In genomic region chr11:69667619-69668604, GRCh38 we compare ENCODE assay signal across 1 cellular context.
TF ChIP-seq lines count a peak whose summit lies in the region.

No MANE protein-coding gene starts in this region.

TF ChIP-seq in HepG2, 621 proteins besides CTCF, POLR2A, EP300 and RAD21 (continued from another document and continues in another):
- TF ChIP-seq ZNF281 (CRISPR knock-in tag; IDR thresholded peaks at IDR 0.05; ENCODE audit: borderline replicate concordance) = peak; percentile 59; the same call in 1 of the 2 replicates
- peak; percentile 23 for TF ChIP-seq ZNF18 (CRISPR knock-in tag; IDR thresholded peaks at IDR 0.05; ENCODE audit: insufficient replicate concordance)
- no peak for TF ChIP-seq ZBTB40 (IDR thresholded peaks at IDR 0.05)
- peak; percentile 78 for TF ChIP-seq ZBTB40 (CRISPR knock-in tag; IDR thresholded peaks at IDR 0.05)
- TF ChIP-seq RXRB (CRISPR knock-in tag; IDR thresholded peaks at IDR 0.05; ENCODE audit: borderline replicate concordance) = peak; percentile 91
- TF ChIP-seq ZFX (CRISPR knock-in tag; IDR thresholded peaks at IDR 0.05; ENCODE audit: low read depth) = peak; percentile 94
- no peak for TF ChIP-seq FOXM1 (CRISPR knock-in tag; IDR thresholded peaks at IDR 0.05)
- peak; percentile 87 for TF ChIP-seq CEBPB (IDR thresholded peaks at IDR 0.05; ENCODE audit: borderline replicate concordance, low read depth, low read length)
- 0 out of 2 replicates have a peak, but pooled peaks have one; percentile 21 for TF ChIP-seq ZBTB3 (CRISPR knock-in tag; IDR thresholded peaks at IDR 0.05; ENCODE audit: borderline replicate concordance, low read depth)
- TF ChIP-seq ESRRA (CRISPR knock-in tag; IDR thresholded peaks at IDR 0.05; ENCODE audit: low read depth) = peak; percentile 66; the same call in 1 of the 2 replicates
- TF ChIP-seq, protein P1, sequence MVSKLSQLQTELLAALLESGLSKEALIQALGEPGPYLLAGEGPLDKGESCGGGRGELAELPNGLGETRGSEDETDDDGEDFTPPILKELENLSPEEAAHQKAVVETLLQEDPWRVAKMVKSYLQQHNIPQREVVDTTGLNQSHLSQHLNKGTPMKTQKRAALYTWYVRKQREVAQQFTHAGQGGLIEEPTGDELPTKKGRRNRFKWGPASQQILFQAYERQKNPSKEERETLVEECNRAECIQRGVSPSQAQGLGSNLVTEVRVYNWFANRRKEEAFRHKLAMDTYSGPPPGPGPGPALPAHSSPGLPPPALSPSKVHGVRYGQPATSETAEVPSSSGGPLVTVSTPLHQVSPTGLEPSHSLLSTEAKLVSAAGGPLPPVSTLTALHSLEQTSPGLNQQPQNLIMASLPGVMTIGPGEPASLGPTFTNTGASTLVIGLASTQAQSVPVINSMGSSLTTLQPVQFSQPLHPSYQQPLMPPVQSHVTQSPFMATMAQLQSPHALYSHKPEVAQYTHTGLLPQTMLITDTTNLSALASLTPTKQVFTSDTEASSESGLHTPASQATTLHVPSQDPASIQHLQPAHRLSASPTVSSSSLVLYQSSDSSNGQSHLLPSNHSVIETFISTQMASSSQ (IDR thresholded peaks at IDR 0.05; ENCODE audit: low read depth) = no peak
- TF ChIP-seq, protein P1 (CRISPR knock-in tag; IDR thresholded peaks at IDR 0.05; ENCODE audit: borderline replicate concordance) = peak; percentile 64; the same call in 1 of the 2 replicates
- peak; percentile 61; the same call in 1 of the 2 replicates for TF ChIP-seq TOE1 (CRISPR knock-in tag; IDR thresholded peaks at IDR 0.05)
- no peak for TF ChIP-seq RERE (CRISPR knock-in tag; IDR thresholded peaks at IDR 0.05; ENCODE audit: low read depth)
- TF ChIP-seq BCL3 (CRISPR knock-in tag; IDR thresholded peaks at IDR 0.05) = peak; percentile 67; the same call in 1 of the 2 replicates
- peak; percentile 91 for TF ChIP-seq ZNF670 (CRISPR knock-in tag; IDR thresholded peaks at IDR 0.05; ENCODE audit: borderline replicate concordance)
- TF ChIP-seq SPEN (CRISPR knock-in tag; IDR thresholded peaks at IDR 0.05; ENCODE audit: low read depth) = peak; percentile 92
- TF ChIP-seq KLF12 (CRISPR knock-in tag; IDR thresholded peaks at IDR 0.05; ENCODE audit: borderline replicate concordance) = no peak
- TF ChIP-seq, protein P2, sequence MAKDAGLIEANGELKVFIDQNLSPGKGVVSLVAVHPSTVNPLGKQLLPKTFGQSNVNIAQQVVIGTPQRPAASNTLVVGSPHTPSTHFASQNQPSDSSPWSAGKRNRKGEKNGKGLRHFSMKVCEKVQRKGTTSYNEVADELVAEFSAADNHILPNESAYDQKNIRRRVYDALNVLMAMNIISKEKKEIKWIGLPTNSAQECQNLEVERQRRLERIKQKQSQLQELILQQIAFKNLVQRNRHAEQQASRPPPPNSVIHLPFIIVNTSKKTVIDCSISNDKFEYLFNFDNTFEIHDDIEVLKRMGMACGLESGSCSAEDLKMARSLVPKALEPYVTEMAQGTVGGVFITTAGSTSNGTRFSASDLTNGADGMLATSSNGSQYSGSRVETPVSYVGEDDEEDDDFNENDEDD (CRISPR knock-in tag; IDR thresholded peaks at IDR 0.05; ENCODE audit: borderline replicate concordance) = peak; percentile 93; the same call in 1 of the 2 replicates
- 0 out of 2 replicates have a peak, but pooled peaks have one; percentile 31 for TF ChIP-seq JUN (CRISPR knock-in tag; IDR thresholded peaks at IDR 0.05)
- peak; percentile 83 for TF ChIP-seq HNF4A (CRISPR knock-in tag; IDR thresholded peaks at IDR 0.05)
- peak; percentile 84; the same call in 1 of the 2 replicates for TF ChIP-seq ZNF232 (CRISPR knock-in tag; IDR thresholded peaks at IDR 0.05; ENCODE audit: borderline replicate concordance)
